In the genomic region with DNA sequence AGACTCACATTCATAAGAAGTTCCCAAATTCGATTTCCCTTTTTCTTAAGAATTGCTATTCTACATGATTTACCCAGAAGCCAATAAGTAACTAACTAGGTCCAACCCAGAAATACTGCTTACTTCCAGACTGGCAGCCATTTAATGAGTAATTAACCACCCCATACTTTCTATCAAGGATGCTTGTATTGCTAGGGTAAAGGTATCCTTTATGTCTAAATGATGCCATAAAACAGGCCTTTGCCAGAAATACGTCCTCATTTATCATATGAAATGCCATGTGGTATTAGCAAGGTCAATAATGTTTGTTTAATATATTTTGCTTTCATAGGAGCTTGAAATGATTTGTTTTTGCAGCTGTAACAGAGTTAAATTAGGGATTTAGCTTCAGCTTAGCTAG, we compare ENCODE assay signal across 22 cellular contexts. TPM values are rescaled to one million over a fixed set of nuclear protein-coding genes. Genes with fewer than 3 reads are reported as not detected.
DNase-seq lines count a peak whose midpoint lies in the region; ATAC-seq, FAIRE-seq and TF ChIP-seq lines count a peak whose summit lies in the region.
"Had no signal": no experiment of that assay in that cellular context is flagged by ENCODE, and none has a peak within 500 bp of the region (broad histone marks: within the 10 kb centered on the region; RNA-seq: fewer than 3 reads in every experiment).

No MANE protein-coding gene starts in this region.

- DNase-seq in GM18507 (ENCODE audit: extremely low spot score, insufficient read length, low read depth) (no peak), H1 (ENCODE audit: low read depth in 1 of 2, low spot score in 2 of 2) (no peak), neural progenitor cell (ENCODE audit: low spot score) (no peak), dorsolateral prefrontal cortex (no peak), NOMO-1 treated with DMSO at 0.1 percent for 48 hours (lab: John Stamatoyannopoulos, UW; ENCODE audit: unreplicated experiment) (no peak), nucleus accumbens (lab: John Stamatoyannopoulos, UW) (no peak)
- DNase-seq: DND-41, Kasumi-1, MM.1S, NCI-H1092 treated with DMSO at 0.1 percent for 48 hours, NCI-H146, NCI-H2029 treated with DMSO at 0.1 percent for 48 hours, NCI-H2171 treated with DMSO at 0.1 percent for 48 hours, NCI-H446 treated with DMSO at 0.1 percent for 48 hours, NCI-H774, SIG-M5, T-helper 1 cell had no signal

- no peak overlapping the region for H3K4ac ChIP-seq in H1 (replicated peaks; ENCODE audit: insufficient read length, low read depth, low read length)

- TF ChIP-seq RAD21 in H1 (IDR thresholded peaks at IDR 0.05 in 1 of 2, conservative IDR thresholded peaks at IDR 0.05 in 1 of 2; ENCODE audit: low read depth in 2 of 2, low read length in 2 of 2), result no peak

- WGBS in H1 (ENCODE audit: extremely low coverage in 1 of 2, insufficient coverage in 1 of 2, insufficient read length in 1 of 2, insufficient replicate concordance in 2 of 2, low coverage in 1 of 2, low lambda C conversion rate in 2 of 2, missing lambda C conversion rate in 1 of 2), 2 experiments, result 77% methylated on average over 2 of the region's 2 CpGs; no CpG with 5 or more reads in 1 of the 2 experiments

- no peak for TF ChIP-seq EP300 in H1 (IDR thresholded peaks at IDR 0.05; ENCODE audit: borderline replicate concordance in 1 of 2, low read depth in 2 of 2, low read length in 2 of 2)

- CTCF ChIA-PET in H1 (lab: Charles Lee; ENCODE audit: partially characterized antibody), result interaction anchor here (0.8 to 9.7 kb wide), 7 partner anchors 17 to 221 kb away, joined by 3 to 95 read pairs (median 4); no protein-coding TSS in a partner anchor

- no peak overlapping the region for H4K91ac ChIP-seq in H1 (replicated peaks; ENCODE audit: insufficient read length, low read length)

- H3K23ac ChIP-seq in H1 (ENCODE audit: insufficient read length), result peak overlapping the region; percentile 36

- H3K79me1 ChIP-seq in H1 (ENCODE audit: low read depth, low read length), result no peaks in the 10 kb centered on the region

- TF ChIP-seq POLR2A in H1 (IDR thresholded peaks at IDR 0.05; ENCODE audit: control extremely low read depth in 1 of 2, low read depth in 2 of 2, low read length in 2 of 2), result no peak

- H2BK15ac ChIP-seq in H1 (ENCODE audit: low read length), result no peak overlapping the region

- peak overlapping the region; percentile 82 for H2BK120ac ChIP-seq in H1 (replicated peaks; ENCODE audit: low read depth, low read length)

- H3K9me3 ChIP-seq in HUES6 (ENCODE audit: control insufficient read depth, insufficient read depth, low read depth, low read length), result no peaks in the 10 kb centered on the region
- no peaks in the 10 kb centered on the region for H3K9me3 ChIP-seq in H1 (ENCODE audit: insufficient read depth in 2 of 2, low read depth in 1 of 2, low read length in 1 of 2)
- no peaks in the 10 kb centered on the region for H3K9me3 ChIP-seq in neural progenitor cell (ENCODE audit: low read depth)
- H3K9me3 ChIP-seq: BLaER1 treated with 17β-estradiol and CSF1 and Interleukin-3, amounts not matched to agents 10 nM and 100 nM had no signal

- no peaks in the 10 kb centered on the region for H3K36me3 ChIP-seq in HUES6 (ENCODE audit: control insufficient read depth, insufficient read depth, low read length)
- no peaks in the 10 kb centered on the region for H3K36me3 ChIP-seq in H1 (ENCODE audit: control insufficient read depth in 2 of 4, insufficient read depth in 4 of 4, low read length in 3 of 4)
- no peaks in the 10 kb centered on the region for H3K36me3 ChIP-seq in neural progenitor cell
- H3K36me3 ChIP-seq: BLaER1 treated with 17β-estradiol and CSF1 and Interleukin-3, amounts not matched to agents 10 nM and 100 nM had no signal

- POLR2A ChIA-PET in H1 (lab: Charles Lee; ENCODE audit: partially characterized antibody), result interaction anchor here (1.1 to 2.2 kb wide), 2 partner anchors 82 to 203 kb away, joined by 3 to 12 read pairs; no protein-coding TSS in a partner anchor

- intact Hi-C loops in dorsolateral prefrontal cortex (cut with DNase I), result no loop called here

- 0 out of 2 replicates have a peak overlapping the region, but pooled peaks have one; percentile 25 for H2BK20ac ChIP-seq in H1 (ENCODE audit: low read length)

- H3K4me2 ChIP-seq in H1 (ENCODE audit: insufficient read depth in 1 of 2, low read depth in 2 of 2, low read length in 2 of 2) (peak overlapping the region; percentile 57 to 72; a peak in 2 of 4 replicates), neural progenitor cell (peak overlapping the region; percentile 83)

- H2AFZ ChIP-seq in H1 (ENCODE audit: low read length) (no peak overlapping the region), neural progenitor cell (replicated peaks) (no peak overlapping the region)

- H3K9ac ChIP-seq in HUES6 (ENCODE audit: low read length) (no peak overlapping the region), H1 (replicated peaks in 1 of 4; ENCODE audit: extremely low read depth in 1 of 4, low read depth in 3 of 4, low read length in 3 of 4) (no peak overlapping the region), neural progenitor cell (no peak overlapping the region)

- H3K4me3 Mint-ChIP-seq in neural progenitor cell, result no peak overlapping the region

- FAIRE-seq in GM18507 (lab: Jason Lieb, UNC) (peak; percentile 41), H1 (lab: Jason Lieb, UNC) (no peak)

- H3K9me3 Mint-ChIP-seq in neural progenitor cell, result no peaks in the 10 kb centered on the region
- H3K9me3 Mint-ChIP-seq: IgD-negative memory B cell had no signal

- H3K18ac ChIP-seq in H1 (ENCODE audit: extremely low read depth, low read length), result no peak overlapping the region

- no peak overlapping the region for H3K27ac Mint-ChIP-seq in neural progenitor cell
- H3K27ac Mint-ChIP-seq: IgD-negative memory B cell had no signal

- H2AK5ac ChIP-seq in H1 (ENCODE audit: low read depth, low read length), result no peak overlapping the region

- H4K5ac ChIP-seq in H1 (ENCODE audit: insufficient read length, low read depth, low read length), result peak overlapping the region; percentile 34

- no peak for ATAC-seq in HG03025 (IDR thresholded peaks at IDR 0.05; ENCODE audit: low FRiP score, unreplicated experiment)
- ATAC-seq: HCT116 had no signal

- H2BK12ac ChIP-seq in H1 (ENCODE audit: low read depth, low read length), result no peak overlapping the region

- peaks cover 26% of the 10 kb centered on the region for H3K27me3 Mint-ChIP-seq in neural progenitor cell (ENCODE audit: insufficient read depth, low read depth)
- H3K27me3 Mint-ChIP-seq: IgD-negative memory B cell had no signal

- H3K14ac ChIP-seq in H1 (ENCODE audit: insufficient read length), result no peak overlapping the region

- H3K56ac ChIP-seq in H1 (replicated peaks; ENCODE audit: insufficient read length, low read depth, low read length), result no peak overlapping the region

- H4K20me1 ChIP-seq in H1 (replicated peaks in 1 of 2; ENCODE audit: control insufficient read depth in 1 of 2, insufficient read depth in 2 of 2, low read length in 2 of 2), result no peaks in the 10 kb centered on the region
- no peaks in the 10 kb centered on the region for H4K20me1 ChIP-seq in neural progenitor cell (ENCODE audit: low read depth)

- no peak overlapping the region for H2BK5ac ChIP-seq in H1 (ENCODE audit: low read depth, low read length)

- H3K27ac ChIP-seq in HUES6 (ENCODE audit: low read depth, low read length) (peak overlapping the region; percentile 37), H1 (ENCODE audit: low read depth, low read length) (no peak overlapping the region), neural progenitor cell (peak overlapping the region; percentile 99), dorsolateral prefrontal cortex (no peak overlapping the region)
- H3K27ac ChIP-seq: BLaER1 treated with 17β-estradiol and CSF1 and Interleukin-3, amounts not matched to agents 10 nM and 100 nM had no signal

- no peak overlapping the region for H4K8ac ChIP-seq in H1 (ENCODE audit: extremely low read depth, insufficient read depth, low read length)

- H3K27me3 ChIP-seq in HUES6 (ENCODE audit: control insufficient read depth, insufficient read depth, low read length) (no peaks in the 10 kb centered on the region), H1 (replicated peaks in 1 of 4; ENCODE audit: control insufficient read depth in 3 of 4, extremely low read depth in 1 of 4, insufficient read depth in 3 of 4, low read length in 3 of 4) (no peaks in the 10 kb centered on the region), neural progenitor cell (no peaks in the 10 kb centered on the region), dorsolateral prefrontal cortex (no peaks in the 10 kb centered on the region)
- H3K27me3 ChIP-seq: BLaER1 treated with 17β-estradiol and CSF1 and Interleukin-3, amounts not matched to agents 10 nM and 100 nM had no signal

- peaks cover 70% of the 10 kb centered on the region for H3F3A ChIP-seq in neural progenitor cell (ENCODE audit: low read depth)

- H3K23me2 ChIP-seq in H1 (ENCODE audit: low read depth, low read length), result no peaks in the 10 kb centered on the region

- peaks cover 30% of the 10 kb centered on the region for H3K4me1 Mint-ChIP-seq in neural progenitor cell

- H3K79me2 ChIP-seq in H1 (ENCODE audit: control insufficient read depth in 1 of 2, insufficient read depth in 2 of 2, low read length in 2 of 2) (no peaks in the 10 kb centered on the region), neural progenitor cell (ENCODE audit: low read depth) (peaks cover 81% of the 10 kb centered on the region)

- H3K4me1 ChIP-seq in HUES6 (ENCODE audit: control insufficient read depth, insufficient read depth, low read length), result peaks cover 53% of the 10 kb centered on the region
- H3K4me1 ChIP-seq in H1 (replicated peaks in 1 of 4; ENCODE audit: control insufficient read depth in 3 of 4, insufficient read depth in 4 of 4, low read length in 3 of 4), result peaks cover 8 to 45% (median 16%) of the 10 kb centered on the region in 4 experiments; a peak in 6 of 7 replicates
- H3K4me1 ChIP-seq in neural progenitor cell, result peaks cover 89% of the 10 kb centered on the region

- no peak for TF ChIP-seq CTCF in H1 (IDR thresholded peaks at IDR 0.05; ENCODE audit: control extremely low read depth in 1 of 3, insufficient read depth in 1 of 3, low read depth in 1 of 3, low read length in 3 of 3)
- TF ChIP-seq CTCF in neural progenitor cell (IDR thresholded peaks at IDR 0.05), result no peak
- no peak for TF ChIP-seq CTCF in dorsolateral prefrontal cortex (IDR thresholded peaks at IDR 0.05 in 54 of 56, conservative IDR thresholded peaks at IDR 0.05 in 2 of 56; ENCODE audit: low read depth in 1 of 56, partially characterized antibody in 56 of 56)

- H3K4me3 ChIP-seq in HUES6 (ENCODE audit: low read depth, low read length) (no peak overlapping the region), H1 (ENCODE audit: extremely low read depth in 1 of 4, insufficient read depth in 2 of 4, low read depth in 3 of 4, low read length in 4 of 4) (peak overlapping the region in 1 of 4 experiments; percentile 41; a peak in 1 of 8 replicates), neural progenitor cell (peak overlapping the region; percentile 38), dorsolateral prefrontal cortex (no peak overlapping the region)
- H3K4me3 ChIP-seq: BLaER1 treated with 17β-estradiol and CSF1 and Interleukin-3, amounts not matched to agents 10 nM and 100 nM had no signal

- H3K36me3 Mint-ChIP-seq in neural progenitor cell, result no peaks in the 10 kb centered on the region

RNA-seq across cellular contexts. Expression of a gene that starts 56.1 kb away (rescaled TPM):
- total RNA-seq in H1 (2021; fragmentation: NEBNext Ultra II Directional; extraction: Animal tissue kit (Norgen Biotek cat#: 25700)), result 4.6 and 5.8 TPM in 2 replicates
- 2.3 and 2.6 TPM in 2 replicates for polyA plus RNA-seq in H1 (2011; rRNA removed)
- 2.9 TPM for polyA plus RNA-seq in H1 (2011; cell fraction: cytosol; rRNA removed)
- 3.2 TPM for polyA plus RNA-seq in H1 (2011; cell fraction: nucleus; rRNA removed)
- 1.6 to 3.9 TPM (median 2.3 TPM) in 4 replicates for polyA plus RNA-seq in H1 (2012, experiment 1 of 2)
- polyA plus RNA-seq in H1 (2012, experiment 2 of 2), result 0.28 TPM
- polyA plus RNA-seq in H1 (2013, experiment 1 of 2), result 1.6 TPM
- 1.5 TPM for polyA plus RNA-seq in H1 (2013, experiment 2 of 2)
- 14.0 and 15.2 TPM in 2 replicates for polyA minus RNA-seq in H1 (2011; rRNA and poly(A)+ RNA removed)
- 4.8 TPM for polyA minus RNA-seq in H1 (2011; cell fraction: cytosol; rRNA and poly(A)+ RNA removed)
- 16.6 TPM for polyA minus RNA-seq in H1 (2011; cell fraction: nucleus; rRNA and poly(A)+ RNA removed)
- total RNA-seq in neural progenitor cell (ENCODE audit: low replicate concordance), result 15.1 and 19.5 TPM in 2 replicates
- total RNA-seq in dorsolateral prefrontal cortex, result 10 to 100 TPM; 42.7 to 92.0 (median 63.2) TPM

Comparison
In these comparisons a context has a peak if more than half of its experiments do, and no peak if none do; other contexts are left out.
1. H3K27ac ChIP-seq: peak in HUES6 (single experiment) and neural progenitor cell (single experiment); none in H1 (single experiment) and dorsolateral prefrontal cortex (0 of 59).